ENCODE assay signal across 11 cellular contexts in the genomic region with DNA sequence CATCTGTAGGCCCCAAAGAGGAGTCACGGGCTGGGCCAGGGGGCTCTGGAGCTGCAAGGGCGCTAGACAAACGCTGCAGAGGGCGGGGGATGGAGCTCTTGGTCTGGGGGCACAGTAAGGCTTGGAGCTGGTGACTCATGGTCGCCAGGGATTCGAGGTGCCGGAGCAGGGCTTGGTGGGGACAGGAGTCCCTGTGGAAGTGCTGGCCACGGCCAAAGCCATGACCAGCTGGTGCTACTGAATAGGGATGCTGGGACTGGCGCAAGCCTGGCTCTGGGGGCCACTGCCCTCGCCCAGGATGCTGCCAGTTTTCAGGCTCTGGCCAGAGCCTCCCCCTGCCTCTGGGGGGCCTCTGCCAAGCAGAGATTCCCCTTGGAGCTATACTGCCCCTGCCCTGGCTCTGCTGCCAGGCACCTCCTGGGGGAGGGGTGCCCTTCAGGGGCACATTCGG. TPM values are rescaled to one million over a fixed set of nuclear protein-coding genes. Genes with fewer than 3 reads are reported as not detected.
"Had no signal": no experiment of that assay in that cellular context is flagged by ENCODE, and none has a peak within 500 bp of the region (broad histone marks: within the 10 kb centered on the region; RNA-seq: fewer than 3 reads in every experiment).

No MANE protein-coding gene starts in this region.

- DNase-seq: activated CD4-positive, alpha-beta T cell treated with anti-CD3 and anti-CD28 coated beads, Interleukin-2, amount 50 U/mL, for 48 hours; activated naive CD4-positive, alpha-beta T cell; activated T-cell treated with anti-CD3 and anti-CD28 coated beads, Interleukin-2, amount 50 U/mL, for 48 hours; esophagus squamous epithelium; T-helper 17 cell; thyroid gland had no signal

- H3K9me3 ChIP-seq: adrenal gland, esophagus squamous epithelium, pancreas, thyroid gland, uterus had no signal

- H3K27ac ChIP-seq: adrenal gland, esophagus squamous epithelium, pancreas, skin epidermis, thyroid gland, uterus had no signal

- H3K36me3 ChIP-seq: adrenal gland, esophagus squamous epithelium, pancreas, thyroid gland, uterus had no signal

- H3K4me1 ChIP-seq: adrenal gland, pancreas, uterus had no signal

- H3K4me3 ChIP-seq: adrenal gland, esophagus squamous epithelium, pancreas, skin epidermis, thyroid gland, uterus had no signal

- H3K27me3 ChIP-seq: adrenal gland, pancreas, thyroid gland, uterus had no signal

- FAIRE-seq: pancreas had no signal

RNA-seq across cellular contexts. Expression of gene ADGRB2, which starts 26.5 kb away (rescaled TPM):
- total RNA-seq: left lobe of liver had no signal
